In the genomic region with DNA sequence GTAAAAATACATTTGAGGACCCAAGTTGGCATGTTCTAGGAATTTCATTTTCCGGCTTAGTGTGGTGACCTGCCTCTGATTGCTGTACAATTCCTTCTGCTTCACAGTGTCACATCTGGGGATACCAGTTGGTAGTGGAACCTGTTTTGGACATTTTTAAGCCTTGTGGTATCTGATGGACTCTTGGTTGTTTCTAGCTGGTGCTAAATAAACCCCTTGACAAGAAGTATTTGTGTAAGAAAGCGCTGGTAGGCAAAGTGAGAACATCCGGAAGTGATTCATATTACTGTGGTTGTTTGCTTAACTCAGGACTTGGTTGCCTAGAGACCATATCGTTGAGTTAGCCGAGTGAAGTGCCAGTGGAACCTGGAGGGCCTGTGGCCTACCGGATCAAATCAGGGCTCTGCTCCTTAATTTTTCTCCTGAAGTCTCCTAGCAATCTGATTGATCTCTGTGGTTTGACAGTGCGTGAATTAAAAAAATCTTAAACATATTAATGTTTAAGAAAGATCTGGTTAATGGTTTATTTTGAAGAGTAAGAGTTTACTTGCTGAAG, we compare ENCODE assay signal across 8 cellular contexts. TPM values are rescaled to one million over a fixed set of nuclear protein-coding genes. Genes with fewer than 3 reads are reported as not detected.
A peak's percentile ranks its signal among the peaks of the same experiment; 100 is the strongest.
DNase-seq lines count a peak whose midpoint lies in the region; ATAC-seq and TF ChIP-seq lines count a peak whose summit lies in the region.

No MANE protein-coding gene starts in this region.

- DNase-seq in DMS79 (lab: John Stamatoyannopoulos, UW): peak; percentile 68
- peak; percentile 69 for DNase-seq in activated T-helper 1 cell treated with anti-CD3 and anti-CD28 coated beads, Interleukin-12 subunit alpha, Interleukin-12 subunit beta, Interleukin-2, Interleukin-4 antibody, amounts not matched to agents 30 ng/mL and 10 ng/mL and 1 ng/mL, durations not matched to agents 14 hours and 24 hours and 36 hours (ENCODE audit: low spot score)
- DNase-seq in fibroblast of pulmonary artery (ENCODE audit: low read depth): peak; percentile 98
- peak; percentile 93 for DNase-seq in non-pigmented ciliary epithelial cell (ENCODE audit: low read depth)
- peak; percentile 69 to 83 for DNase-seq in uterus

- H3K4me3 ChIP-seq in HUES48 (ENCODE audit: low read depth, low read length): peak overlapping the region; percentile 13; the same call in 1 of the 2 replicates
- peak overlapping the region; percentile 41 for H3K4me3 ChIP-seq in OCI-LY1 (ENCODE audit: low read depth, low read length, poor library complexity, severe bottlenecking)
- peak overlapping the region; percentile 27 for H3K4me3 ChIP-seq in fibroblast of pulmonary artery (replicated peaks; ENCODE audit: low read depth, low read length)
- peak overlapping the region in 1 of 2 donors; percentile 19 for H3K4me3 ChIP-seq in uterus

- no peaks in the 10 kb centered on the region for H3F3A ChIP-seq in OCI-LY1 (ENCODE audit: insufficient read depth, low read length)

- peak overlapping the region; percentile 82 for H3K27ac ChIP-seq in HUES48 (ENCODE audit: low read depth, low read length)
- peak overlapping the region; percentile 75 for H3K27ac ChIP-seq in OCI-LY1 (ENCODE audit: low read depth, low read length, poor library complexity, severe bottlenecking)
- H3K27ac ChIP-seq in uterus: peak overlapping the region; percentile 85 to 96

- H3K4me1 Mint-ChIP-seq in activated T-helper 1 cell treated with anti-CD3 and anti-CD28 coated beads, Interleukin-12 subunit alpha, Interleukin-12 subunit beta, Interleukin-2, Interleukin-4 antibody, amounts not matched to agents 30 ng/mL and 10 ng/mL and 1 ng/mL, durations not matched to agents 14 hours and 24 hours and 36 hours (ENCODE audit: low read depth): peaks cover 58% of the 10 kb centered on the region

- no peak for TF ChIP-seq CTCF in OCI-LY1 (IDR thresholded peaks at IDR 0.05; ENCODE audit: low read length)
- TF ChIP-seq CTCF in fibroblast of pulmonary artery (IDR thresholded peaks at IDR 0.05; ENCODE audit: low read length, missing control alignments): no peak
- TF ChIP-seq CTCF in uterus (IDR thresholded peaks at IDR 0.05): no peak

- H3K27ac Mint-ChIP-seq in activated T-helper 1 cell treated with anti-CD3 and anti-CD28 coated beads, Interleukin-12 subunit alpha, Interleukin-12 subunit beta, Interleukin-2, Interleukin-4 antibody, amounts not matched to agents 30 ng/mL and 10 ng/mL and 1 ng/mL, durations not matched to agents 14 hours and 24 hours and 36 hours: peak overlapping the region; percentile 94

- H2AFZ ChIP-seq in OCI-LY1 (ENCODE audit: low read length): no peak overlapping the region

- no peaks in the 10 kb centered on the region for H4K20me1 ChIP-seq in OCI-LY1 (ENCODE audit: insufficient read depth, low read length)

- peak overlapping the region; percentile 64 for H3K4me3 Mint-ChIP-seq in activated T-helper 1 cell treated with anti-CD3 and anti-CD28 coated beads, Interleukin-12 subunit alpha, Interleukin-12 subunit beta, Interleukin-2, Interleukin-4 antibody, amounts not matched to agents 30 ng/mL and 10 ng/mL and 1 ng/mL, durations not matched to agents 14 hours and 24 hours and 36 hours

- peaks cover 93% of the 10 kb centered on the region for H3K79me2 ChIP-seq in OCI-LY1 (ENCODE audit: insufficient read depth, low read length)

- H3K9me2 ChIP-seq in OCI-LY1 (ENCODE audit: low read depth, low read length): no peaks in the 10 kb centered on the region

- intact Hi-C loops in activated T-helper 1 cell treated with anti-CD3 and anti-CD28 coated beads, Interleukin-12 subunit alpha, Interleukin-12 subunit beta, Interleukin-2, Interleukin-4 antibody, amounts not matched to agents 30 ng/mL and 10 ng/mL and 1 ng/mL, durations not matched to agents 14 hours and 24 hours and 36 hours (cut with micrococcal nuclease): loop anchor here (1.0 to 10.0 kb wide), 5 partner anchors 7 to 366 kb away; a partner anchor contains a TSS
- intact Hi-C loops in uterus (cut with DNase I; ENCODE audit: low total_unique reads): no loop called here

- peaks cover 14% of the 10 kb centered on the region for H3K36me3 Mint-ChIP-seq in activated T-helper 1 cell treated with anti-CD3 and anti-CD28 coated beads, Interleukin-12 subunit alpha, Interleukin-12 subunit beta, Interleukin-2, Interleukin-4 antibody, amounts not matched to agents 30 ng/mL and 10 ng/mL and 1 ng/mL, durations not matched to agents 14 hours and 24 hours and 36 hours (ENCODE audit: low read depth)

- no peaks in the 10 kb centered on the region for H3K27me3 ChIP-seq in HUES48 (ENCODE audit: control insufficient read depth, insufficient read depth, low read length)
- no peaks in the 10 kb centered on the region for H3K27me3 ChIP-seq in OCI-LY1 (ENCODE audit: insufficient read depth, low read length)
- H3K27me3 ChIP-seq in uterus: no peaks in the 10 kb centered on the region

- H3K9me3 ChIP-seq in HUES48 (ENCODE audit: control insufficient read depth, insufficient read depth, low read length) (no peaks in the 10 kb centered on the region), OCI-LY1 (ENCODE audit: low read length) (no peaks in the 10 kb centered on the region), uterus (no peaks in the 10 kb centered on the region)

- H3K4me2 ChIP-seq in OCI-LY1 (ENCODE audit: low read length): peak overlapping the region; percentile 68

- TF ChIP-seq POLR2A in uterus (IDR thresholded peaks at IDR 0.05): peak; percentile 33 to 55

- H3K9ac ChIP-seq in HUES48 (ENCODE audit: low read depth, low read length): peak overlapping the region; percentile 2; the same call in 1 of the 2 replicates
- peak overlapping the region; percentile 10; the same call in 1 of the 2 replicates for H3K9ac ChIP-seq in OCI-LY1 (ENCODE audit: low read length)

- no peaks in the 10 kb centered on the region for H3K36me3 ChIP-seq in HUES48 (ENCODE audit: control insufficient read depth, insufficient read depth, low read length)
- H3K36me3 ChIP-seq in OCI-LY1 (ENCODE audit: insufficient read depth, low read length): peaks cover 7% of the 10 kb centered on the region; the same call in 1 of the 2 replicates
- H3K36me3 ChIP-seq in uterus: no peaks in the 10 kb centered on the region

- peaks cover 55% of the 10 kb centered on the region for H3K4me1 ChIP-seq in HUES48 (ENCODE audit: control insufficient read depth, insufficient read depth, low read length)
- H3K4me1 ChIP-seq in OCI-LY1 (ENCODE audit: insufficient read depth, low read length, severe bottlenecking): peaks cover 53% of the 10 kb centered on the region
- peaks cover 23 to 27% of the 10 kb centered on the region in 2 donors for H3K4me1 ChIP-seq in uterus

- H3K9me3 Mint-ChIP-seq in activated T-helper 1 cell treated with anti-CD3 and anti-CD28 coated beads, Interleukin-12 subunit alpha, Interleukin-12 subunit beta, Interleukin-2, Interleukin-4 antibody, amounts not matched to agents 30 ng/mL and 10 ng/mL and 1 ng/mL, durations not matched to agents 14 hours and 24 hours and 36 hours: no peaks in the 10 kb centered on the region

- peak; percentile 99 for ATAC-seq in GM21529 (IDR thresholded peaks at IDR 0.05; ENCODE audit: unreplicated experiment)

- no peaks in the 10 kb centered on the region for H3K27me3 Mint-ChIP-seq in activated T-helper 1 cell treated with anti-CD3 and anti-CD28 coated beads, Interleukin-12 subunit alpha, Interleukin-12 subunit beta, Interleukin-2, Interleukin-4 antibody, amounts not matched to agents 30 ng/mL and 10 ng/mL and 1 ng/mL, durations not matched to agents 14 hours and 24 hours and 36 hours (ENCODE audit: insufficient read depth)

RNA-seq across cellular contexts. Expression of a gene that starts 12.8 kb away (rescaled TPM):
- total RNA-seq in activated T-helper 1 cell treated with anti-CD3 and anti-CD28 coated beads, Interleukin-12 subunit alpha, Interleukin-12 subunit beta, Interleukin-2, Interleukin-4 antibody, amounts not matched to agents 30 ng/mL and 10 ng/mL and 1 ng/mL, durations not matched to agents 14 hours and 24 hours and 36 hours: 144 and 149 TPM in 2 replicates
- total RNA-seq in uterus: 100 to 1,000 TPM; 195 to 777 (median 290) TPM

RNA-seq across cellular contexts. Expression of a gene that starts 48.8 kb away (rescaled TPM):
- total RNA-seq in activated T-helper 1 cell treated with anti-CD3 and anti-CD28 coated beads, Interleukin-12 subunit alpha, Interleukin-12 subunit beta, Interleukin-2, Interleukin-4 antibody, amounts not matched to agents 30 ng/mL and 10 ng/mL and 1 ng/mL, durations not matched to agents 14 hours and 24 hours and 36 hours: 1.6 and 2.1 TPM in 2 replicates
- 1 to 10 TPM in 3 of 4 donors, under 1 TPM in 1; 0.51 to 5.5 (median 3.8) TPM for total RNA-seq in uterus
